7 cellular contexts compared by ENCODE assay signal in the genomic region with DNA sequence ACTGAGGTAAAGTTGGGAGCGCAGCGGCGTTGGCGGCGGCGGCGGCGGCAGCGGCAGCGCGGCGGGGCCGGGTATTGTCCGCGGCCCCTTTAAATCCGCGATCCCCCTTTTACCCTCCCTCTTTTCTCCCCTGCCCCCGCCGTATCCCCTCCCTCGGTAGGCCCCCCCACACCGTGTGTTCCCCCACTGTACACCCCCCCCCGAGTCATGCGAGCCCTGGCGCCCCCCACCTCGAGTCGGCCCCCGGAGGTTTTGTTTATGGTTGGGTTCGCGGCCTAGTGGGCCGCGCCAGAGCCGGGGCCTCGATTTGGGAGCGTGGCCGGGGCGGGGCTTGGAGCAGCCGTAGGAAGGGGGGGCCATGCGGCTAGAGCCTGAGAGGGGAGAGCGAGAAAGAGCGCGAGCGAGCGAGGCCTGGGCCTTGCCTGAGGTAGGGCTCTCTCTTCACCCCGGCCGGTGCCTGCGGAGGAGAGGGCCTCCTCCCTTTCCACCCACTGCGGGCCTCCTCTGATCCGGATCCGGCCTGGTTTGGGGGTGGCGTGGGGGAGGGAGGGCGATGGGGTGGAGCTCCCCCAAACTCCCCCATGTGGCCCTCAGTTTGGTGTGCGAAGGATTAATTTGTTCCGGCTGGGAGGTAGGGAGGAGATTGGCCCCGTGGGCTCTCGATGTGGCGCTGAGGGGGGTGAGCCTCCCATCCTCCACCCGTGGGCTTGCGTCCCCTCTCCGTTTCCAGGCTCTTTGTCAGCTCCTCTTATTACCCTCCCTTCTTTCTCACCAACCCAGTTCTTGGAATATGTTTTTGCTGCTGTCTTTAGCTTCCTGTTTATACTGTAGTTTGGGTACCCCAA. TPM values are rescaled to one million over a fixed set of nuclear protein-coding genes. Genes with fewer than 3 reads are reported as not detected.
A peak's percentile ranks its signal among the peaks of the same experiment; 100 is the strongest.
DNase-seq lines count a peak whose midpoint lies in the region; ATAC-seq, FAIRE-seq and TF ChIP-seq lines count a peak whose summit lies in the region.

No MANE protein-coding gene starts in this region.

- H3K36me3 Mint-ChIP-seq in naive thymus-derived CD4-positive, alpha-beta T cell = peaks cover 10 to 45% (median 25%) of the 10 kb centered on the region in 5 donors
- peaks cover 35% of the 10 kb centered on the region for H3K36me3 Mint-ChIP-seq in stimulated activated memory B cell treated with anti-CD40 and anti-IgM and Interleukin-4, amounts not matched to agents 10 μg/mL and 1 μg/mL and 100 μg/mL, for 72 hours

- under 1% methylated on average over 44 of the region's 59 CpGs for WGBS in esophagus muscularis mucosa

- H3K9me3 Mint-ChIP-seq in naive thymus-derived CD4-positive, alpha-beta T cell = peaks cover 0 to 3% (median 0%) of the 10 kb centered on the region in 11 donors
- H3K9me3 Mint-ChIP-seq in stimulated activated memory B cell treated with anti-CD40 and anti-IgM and Interleukin-4, amounts not matched to agents 10 μg/mL and 1 μg/mL and 100 μg/mL, for 72 hours = no peaks in the 10 kb centered on the region

- no peak for TF ChIP-seq EP300 in esophagus muscularis mucosa (IDR thresholded peaks at IDR 0.05)

- H3K36me3 ChIP-seq in esophagus muscularis mucosa = peaks cover 4 to 42% (median 25%) of the 10 kb centered on the region in 4 donors
- H3K36me3 ChIP-seq in naive thymus-derived CD4-positive, alpha-beta T cell (ENCODE audit: control insufficient read depth in 2 of 3, insufficient read depth in 3 of 3, low read length in 3 of 3) = peaks cover 6 to 47% (median 11%) of the 10 kb centered on the region in 3 experiments

- intact Hi-C loops in esophagus muscularis mucosa (cut with DNase I) = loop anchor here (2.0 kb wide), 1 partner anchor 52 kb away; a partner anchor contains a TSS
- intact Hi-C loops in naive thymus-derived CD4-positive, alpha-beta T cell (cut with micrococcal nuclease) = loop anchor here (1.0 to 10.0 kb wide), 24 partner anchors 18 to 1974 kb away; a partner anchor contains a TSS

- POLR2A ChIA-PET in naive thymus-derived CD4-positive, alpha-beta T cell (lab: Charles Lee) = interaction anchor here (0.6 to 2.9 kb wide), 18 partner anchors 9 to 337 kb away, joined by 3 to 12 read pairs (median 4); a partner anchor contains a TSS

- peak overlapping the region; percentile 70 to 94 (median 90) for H3K4me3 ChIP-seq in esophagus muscularis mucosa
- peak overlapping the region; percentile 95 for H3K4me3 ChIP-seq in naive thymus-derived CD4-positive, alpha-beta T cell (ENCODE audit: low read length)

- peaks cover 0 to 4% (median 0%) of the 10 kb centered on the region in 5 donors for H3K27me3 Mint-ChIP-seq in naive thymus-derived CD4-positive, alpha-beta T cell
- no peaks in the 10 kb centered on the region for H3K27me3 Mint-ChIP-seq in stimulated activated memory B cell treated with anti-CD40 and anti-IgM and Interleukin-4, amounts not matched to agents 10 μg/mL and 1 μg/mL and 100 μg/mL, for 72 hours

- peak overlapping the region; percentile 96 to 100 (median 99) for H3K27ac Mint-ChIP-seq in naive thymus-derived CD4-positive, alpha-beta T cell
- peak overlapping the region; percentile 97 for H3K27ac Mint-ChIP-seq in stimulated activated memory B cell treated with anti-CD40 and anti-IgM and Interleukin-4, amounts not matched to agents 10 μg/mL and 1 μg/mL and 100 μg/mL, for 72 hours

- H3K4me1 Mint-ChIP-seq in naive thymus-derived CD4-positive, alpha-beta T cell = peaks cover 53 to 80% (median 73%) of the 10 kb centered on the region in 7 donors
- peaks cover 70% of the 10 kb centered on the region for H3K4me1 Mint-ChIP-seq in stimulated activated memory B cell treated with anti-CD40 and anti-IgM and Interleukin-4, amounts not matched to agents 10 μg/mL and 1 μg/mL and 100 μg/mL, for 72 hours

- H3K4me1 ChIP-seq in esophagus muscularis mucosa = peaks cover 44 to 82% (median 66%) of the 10 kb centered on the region in 4 donors
- peaks cover 42 to 45% of the 10 kb centered on the region in 2 donors for H3K4me1 ChIP-seq in naive thymus-derived CD4-positive, alpha-beta T cell (ENCODE audit: control insufficient read depth in 2 of 2, insufficient read depth in 2 of 2, low read length in 2 of 2)

- peak overlapping the region; percentile 83 to 100 (median 98) for H3K4me3 Mint-ChIP-seq in naive thymus-derived CD4-positive, alpha-beta T cell
- peak overlapping the region; percentile 91 for H3K4me3 Mint-ChIP-seq in stimulated activated memory B cell treated with anti-CD40 and anti-IgM and Interleukin-4, amounts not matched to agents 10 μg/mL and 1 μg/mL and 100 μg/mL, for 72 hours

- peak overlapping the region; percentile 97 to 100 (median 98) for H3K27ac ChIP-seq in esophagus muscularis mucosa (replicated peaks in 1 of 4)
- peak overlapping the region; percentile 99 for H3K27ac ChIP-seq in naive thymus-derived CD4-positive, alpha-beta T cell (ENCODE audit: low read depth, low read length)

- no peaks in the 10 kb centered on the region for H3K9me3 ChIP-seq in esophagus muscularis mucosa
- H3K9me3 ChIP-seq in naive thymus-derived CD4-positive, alpha-beta T cell (ENCODE audit: control insufficient read depth in 2 of 3, low read length in 3 of 3) = no peaks in the 10 kb centered on the region

- peak; percentile 62 for FAIRE-seq in GM12891 (lab: Jason Lieb, UNC)

- DNase-seq in GM12891 (ENCODE audit: insufficient read length, low spot score) (peak; percentile 32), NCI-H69 (lab: John Stamatoyannopoulos, UW) (peak; percentile 75), activated T-cell treated with anti-CD3 and anti-CD28 coated beads for 48 hours (ENCODE audit: low read depth) (peak; percentile 36), esophagus muscularis mucosa (ENCODE audit: extremely low spot score) (peak; percentile 93)
- DNase-seq in naive thymus-derived CD4-positive, alpha-beta T cell = peak; percentile 57 to 80 (median 71)

- no peak for TF ChIP-seq CTCF in esophagus muscularis mucosa (IDR thresholded peaks at IDR 0.05)

- CTCF ChIA-PET in naive thymus-derived CD4-positive, alpha-beta T cell (lab: Charles Lee) = interaction anchor here (0.6 to 1.7 kb wide), 4 partner anchors 22 to 168 kb away, joined by 4 to 8 read pairs (median 6); no protein-coding TSS in a partner anchor

- no peaks in the 10 kb centered on the region for H3K27me3 ChIP-seq in esophagus muscularis mucosa
- H3K27me3 ChIP-seq in naive thymus-derived CD4-positive, alpha-beta T cell (ENCODE audit: control insufficient read depth in 2 of 2, insufficient read depth in 2 of 2, low read length in 2 of 2) = no peaks in the 10 kb centered on the region

- ATAC-seq in HG02588 (IDR thresholded peaks at IDR 0.05; ENCODE audit: unreplicated experiment) = peak; percentile 10
- peak; percentile 51 for ATAC-seq in naive thymus-derived CD4-positive, alpha-beta T cell
- peak; percentile 66 for ATAC-seq in stimulated activated memory B cell treated with anti-CD40 and anti-IgM and Interleukin-4, amounts not matched to agents 10 μg/mL and 1 μg/mL and 100 μg/mL, for 72 hours

- TF ChIP-seq POLR2A in GM12891 (IDR thresholded peaks at IDR 0.05; ENCODE audit: low read depth, low read length) (peak; percentile 92), esophagus muscularis mucosa (IDR thresholded peaks at IDR 0.05; ENCODE audit: low read depth) (peak; percentile 41)

TF ChIP-seq in GM12891, 5 proteins besides CTCF, POLR2A, EP300 and RAD21:
- no peak for TF ChIP-seq PAX5 (IDR thresholded peaks at IDR 0.05; ENCODE audit: insufficient read depth, low read length, severe bottlenecking)
- TF ChIP-seq SPI1 (IDR thresholded peaks at IDR 0.05; ENCODE audit: low read depth, low read length) = no peak
- no peak for TF ChIP-seq POU2F2 (IDR thresholded peaks at IDR 0.05; ENCODE audit: low read depth, low read length)
- TF ChIP-seq POLR2AphosphoS5 (IDR thresholded peaks at IDR 0.05; ENCODE audit: low read depth, low read length) = peak; percentile 90
- TF ChIP-seq TAF1 (IDR thresholded peaks at IDR 0.05; ENCODE audit: low read depth, low read length) = peak; percentile 71; the same call in 1 of the 2 replicates

RNA-seq across cellular contexts. Expression of a gene that starts 0.4 kb away (rescaled TPM):
- polyA plus RNA-seq in GM12891 (2012; ENCODE audit: low read depth, missing spikeins) = 86.1 TPM
- 10 to 100 TPM; 53.6 to 79.7 (median 63.4) TPM for total RNA-seq in esophagus muscularis mucosa
- total RNA-seq in naive thymus-derived CD4-positive, alpha-beta T cell = 100 to 1,000 TPM; 183 to 235 (median 189) TPM
- polyA plus RNA-seq in naive thymus-derived CD4-positive, alpha-beta T cell = 10 to 100 TPM; 49.4 to 79.0 TPM

RNA-seq across cellular contexts. Expression of a gene that starts 15.1 kb away (rescaled TPM):
- not detected for polyA plus RNA-seq in GM12891 (2012; ENCODE audit: low read depth, missing spikeins)
- total RNA-seq in esophagus muscularis mucosa = not detected
- not detected for total RNA-seq in naive thymus-derived CD4-positive, alpha-beta T cell
- not detected for polyA plus RNA-seq in naive thymus-derived CD4-positive, alpha-beta T cell

RNA-seq across cellular contexts. Expression of a gene that starts 29.3 kb away (rescaled TPM):
- 409 TPM for polyA plus RNA-seq in GM12891 (2012; ENCODE audit: low read depth, missing spikeins)
- total RNA-seq in esophagus muscularis mucosa = 100 to 1,000 TPM in 3 of 4 donors, 10 to 100 TPM in 1; 75.6 to 205 (median 131) TPM
- total RNA-seq in naive thymus-derived CD4-positive, alpha-beta T cell = 100 to 1,000 TPM; 264 to 688 (median 281) TPM
- 100 to 1,000 TPM; 653 to 718 TPM for polyA plus RNA-seq in naive thymus-derived CD4-positive, alpha-beta T cell

RNA-seq across cellular contexts. Expression of a gene that starts 51.2 kb away (rescaled TPM):
- polyA plus RNA-seq in GM12891 (2012; ENCODE audit: low read depth, missing spikeins) = 109 TPM
- total RNA-seq in esophagus muscularis mucosa = 100 to 1,000 TPM in 2 of 4 donors, 10 to 100 TPM in 2; 71.0 to 127 (median 104) TPM
- total RNA-seq in naive thymus-derived CD4-positive, alpha-beta T cell = 100 to 1,000 TPM in 3 of 5 experiments, 10 to 100 TPM in 2; 71.9 to 111 (median 104) TPM
- 100 to 1,000 TPM; 198 to 201 TPM for polyA plus RNA-seq in naive thymus-derived CD4-positive, alpha-beta T cell

Comparison
In these comparisons a context has a peak if more than half of its experiments do, and no peak if none do; other contexts are left out.
1. Peak in every context shown above with its lines: DNase-seq, ATAC-seq, H3K4me3 ChIP-seq and H3K27ac ChIP-seq.
2. DNase-seq: peak in every context shown above with its lines; median percentile 93 in esophagus muscularis mucosa; 75 in NCI-H69; 71 in naive thymus-derived CD4-positive, alpha-beta T cell; 36 in activated T-cell treated with anti-CD3 and anti-CD28 coated beads for 48 hours; 32 in GM12891.
3. ATAC-seq: peak in every context shown above with its lines; median percentile 66 in stimulated activated memory B cell treated with anti-CD40 and anti-IgM and Interleukin-4, amounts not matched to agents 10 μg/mL and 1 μg/mL and 100 μg/mL, for 72 hours; 51 in naive thymus-derived CD4-positive, alpha-beta T cell; 10 in HG02588.